In the genomic region with DNA sequence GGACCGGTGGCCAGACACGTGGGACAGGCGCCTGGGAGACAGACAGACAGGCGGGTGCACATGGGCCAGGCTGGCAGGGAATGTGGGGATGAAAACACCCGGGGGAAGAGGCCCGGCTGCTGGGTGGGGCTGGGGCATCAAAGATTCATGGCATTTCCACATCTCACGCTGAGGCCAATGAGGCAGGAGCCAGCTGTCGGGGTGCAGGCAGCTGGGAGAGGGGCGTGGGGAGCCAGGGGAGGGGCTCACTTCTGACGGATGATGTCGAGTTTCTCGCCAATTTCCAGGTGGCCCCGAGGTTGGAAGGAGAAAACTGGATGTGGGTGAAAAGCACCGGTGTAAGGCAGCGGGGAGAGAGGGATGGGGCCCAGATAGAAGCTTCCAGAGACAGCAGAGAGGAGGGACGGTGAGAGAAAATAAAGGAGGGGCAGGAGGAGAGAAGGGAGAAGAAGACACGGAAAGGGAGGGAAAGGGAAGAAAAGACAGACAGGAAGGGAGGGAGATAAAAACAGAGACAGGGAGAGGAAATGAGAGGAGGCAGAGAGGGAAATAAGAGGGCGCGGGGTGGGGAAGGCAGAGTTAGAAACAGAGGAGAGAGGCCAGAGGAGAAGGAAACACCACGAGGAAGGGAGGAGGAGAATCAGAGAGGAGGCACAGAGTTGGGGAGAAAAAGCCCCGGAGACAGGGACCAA, we compare ENCODE assay signal across 21 cellular contexts. TPM values are rescaled to one million over a fixed set of nuclear protein-coding genes. Genes with fewer than 3 reads are reported as not detected.
DNase-seq lines count a peak whose midpoint lies in the region; ATAC-seq and TF ChIP-seq lines count a peak whose summit lies in the region.
"Had no signal": no experiment of that assay in that cellular context is flagged by ENCODE, and none has a peak within 500 bp of the region (broad histone marks: within the 10 kb centered on the region; RNA-seq: fewer than 3 reads in every experiment).

No MANE protein-coding gene starts in this region.

- H3K4me1 Mint-ChIP-seq in nephron progenitor cell = no peaks in the 10 kb centered on the region
- H3K4me1 Mint-ChIP-seq: B cell had no signal

- no peaks in the 10 kb centered on the region for H3K27me3 ChIP-seq in SJCRH30
- H3K27me3 ChIP-seq in mesenchymal stem cell (ENCODE audit: control insufficient read depth in 1 of 2, insufficient read depth in 1 of 2, low read length in 2 of 2) = no peaks in the 10 kb centered on the region

- peaks cover 11% of the 10 kb centered on the region for H3K36me3 ChIP-seq in SJCRH30
- H3K36me3 ChIP-seq in mesenchymal stem cell (ENCODE audit: control insufficient read depth in 1 of 2, insufficient read depth in 2 of 2, low read depth in 1 of 2, low read length in 2 of 2) = peaks cover 24 to 53% of the 10 kb centered on the region in 2 experiments

- H3K9ac ChIP-seq in mesenchymal stem cell (ENCODE audit: low read length) = peak overlapping the region; percentile 6

- no peak overlapping the region for H2BK12ac ChIP-seq in mesenchymal stem cell (ENCODE audit: low read length in 2 of 2)

- no peak overlapping the region for H4K8ac ChIP-seq in mesenchymal stem cell (ENCODE audit: low read length)

- H3K14ac ChIP-seq in mesenchymal stem cell (ENCODE audit: low read length in 2 of 2) = no peak overlapping the region

- no peak overlapping the region for H3K23ac ChIP-seq in mesenchymal stem cell (ENCODE audit: low read length in 2 of 2)

- H3K4ac ChIP-seq in mesenchymal stem cell (ENCODE audit: low read depth in 1 of 2, low read length in 2 of 2) = no peak overlapping the region

- H3K9me3 Mint-ChIP-seq in nephron progenitor cell = no peaks in the 10 kb centered on the region
- H3K9me3 Mint-ChIP-seq: CD4-positive, alpha-beta T cell had no signal

- WGBS in mesenchymal stem cell = 90% methylated on average over 19 of the region's 21 CpGs

- ATAC-seq in GM18505 (IDR thresholded peaks at IDR 0.05; ENCODE audit: unreplicated experiment) (no peak), GM18870 (IDR thresholded peaks at IDR 0.05; ENCODE audit: unreplicated experiment) (no peak)
- ATAC-seq: GM12878 had no signal

- no peak overlapping the region for H4K91ac ChIP-seq in mesenchymal stem cell (ENCODE audit: low read length)

- H3K18ac ChIP-seq in mesenchymal stem cell (ENCODE audit: low read depth in 1 of 2, low read length in 2 of 2) = no peak overlapping the region

- no peak overlapping the region for H3K4me3 Mint-ChIP-seq in nephron progenitor cell
- H3K4me3 Mint-ChIP-seq: B cell; CD4-positive, alpha-beta T cell had no signal

- H3K4me3 ChIP-seq in SJCRH30 (no peak overlapping the region), mesenchymal stem cell (ENCODE audit: insufficient read depth in 1 of 2, low read depth in 1 of 2, low read length in 2 of 2) (no peak overlapping the region)
- H3K4me3 ChIP-seq: GM12878 had no signal

- no peaks in the 10 kb centered on the region for H3K27me3 Mint-ChIP-seq in nephron progenitor cell (ENCODE audit: low read depth, poor library complexity)
- H3K27me3 Mint-ChIP-seq: B cell; CD4-positive, alpha-beta T cell had no signal

- H2BK5ac ChIP-seq in mesenchymal stem cell (ENCODE audit: low read depth, low read length, poor library complexity, severe bottlenecking) = no peak overlapping the region

- no peak overlapping the region for H2BK15ac ChIP-seq in mesenchymal stem cell (ENCODE audit: low read depth, poor library complexity, severe bottlenecking)

- no peaks in the 10 kb centered on the region for H3K9me3 ChIP-seq in SJCRH30 (replicated peaks)
- H3K9me3 ChIP-seq in mesenchymal stem cell (ENCODE audit: control insufficient read depth, low read length) = no peaks in the 10 kb centered on the region
- H3K9me3 ChIP-seq: Caco-2 had no signal

- no peak for TF ChIP-seq POLR2A in GM18505 (IDR thresholded peaks at IDR 0.05; ENCODE audit: borderline replicate concordance, extremely low read depth, insufficient read depth, insufficient read length)

- H2AK5ac ChIP-seq in mesenchymal stem cell (ENCODE audit: low read length, severe bottlenecking) = no peak overlapping the region

- no peak overlapping the region for H2BK120ac ChIP-seq in mesenchymal stem cell (ENCODE audit: low read depth, low read length)

- H2AFZ ChIP-seq in mesenchymal stem cell (ENCODE audit: low read depth, low read length) = no peak overlapping the region

- DNase-seq in AG08396 (ENCODE audit: low spot score) (peak; percentile 5), GM20000 (ENCODE audit: low spot score) (peak; percentile 4), SJCRH30 (peak; percentile 50 to 54), mesenchymal stem cell (no peak), nephron progenitor cell (no peak), NCI-H2107 treated with DMSO at 0.1 percent for 48 hours (lab: John Stamatoyannopoulos, UW; ENCODE audit: unreplicated experiment) (no peak)
- DNase-seq: Caco-2; CD4-positive, alpha-beta T cell; DND-41; KG1; NCI-H1092 treated with DMSO at 0.1 percent for 48 hours; NCI-H1436 treated with DMSO at 0.1 percent for 48 hours; NCI-H2029; NCI-H226; NCI-H510A treated with DMSO at 0.1 percent for 48 hours; NCI-H774; NK-92 treated with Interleukin-12 subunit alpha and Interleukin-12 subunit beta, amount 100 ng/mL, for 24 hours had no signal

- no peaks in the 10 kb centered on the region for H3K79me1 ChIP-seq in mesenchymal stem cell (replicated peaks; ENCODE audit: low read length, poor library complexity, severe bottlenecking)

- no peak for TF ChIP-seq CTCF in GM20000 (IDR thresholded peaks at IDR 0.05; ENCODE audit: extremely low read depth, missing control alignments)
- TF ChIP-seq CTCF in nephron progenitor cell (IDR thresholded peaks at IDR 0.05) = no peak

- H3K27ac ChIP-seq in SJCRH30 (peak overlapping the region; percentile 2; the same call in 1 of the 2 replicates), mesenchymal stem cell (ENCODE audit: low read length, poor library complexity, severe bottlenecking) (no peak overlapping the region)

- H3K4me1 ChIP-seq in SJCRH30 (peaks cover 19% of the 10 kb centered on the region), mesenchymal stem cell (ENCODE audit: control insufficient read depth, insufficient read depth, low read depth, low read length) (no peaks in the 10 kb centered on the region)
- H3K4me1 ChIP-seq: Caco-2 had no signal

- peaks cover 24% of the 10 kb centered on the region for H3K36me3 Mint-ChIP-seq in nephron progenitor cell (ENCODE audit: low read depth)

- H3K27ac Mint-ChIP-seq in nephron progenitor cell = no peak overlapping the region
- H3K27ac Mint-ChIP-seq: B cell; CD4-positive, alpha-beta T cell had no signal

- H3K4me2 ChIP-seq in mesenchymal stem cell (ENCODE audit: low read length, poor library complexity, severe bottlenecking) = no peak overlapping the region

RNA-seq across cellular contexts. Expression of gene CCER2, which starts 8.0 kb away (rescaled TPM):
- 0.43 and 0.79 TPM in 2 replicates for total RNA-seq in SJCRH30 (2014; rRNA removed; shearing (Covaris generic))
- polyA plus RNA-seq in mesenchymal stem cell (2013, experiment 1 of 2) = not detected
- 0.05 TPM for polyA plus RNA-seq in mesenchymal stem cell (2013, experiment 2 of 2)

RNA-seq across cellular contexts. Expression of gene SARS2, which starts 10.6 kb away (rescaled TPM):
- total RNA-seq in SJCRH30 (2014; rRNA removed; shearing (Covaris generic)) = 20.0 and 25.7 TPM in 2 replicates
- polyA plus RNA-seq in mesenchymal stem cell (2013, experiment 1 of 2) = 17.6 TPM
- polyA plus RNA-seq in mesenchymal stem cell (2013, experiment 2 of 2) = 15.2 TPM

RNA-seq across cellular contexts. Expression of gene MRPS12, which starts 10.8 kb away (rescaled TPM):
- total RNA-seq in SJCRH30 (2014; rRNA removed; shearing (Covaris generic)) = 54.0 and 63.8 TPM in 2 replicates
- polyA plus RNA-seq in mesenchymal stem cell (2013, experiment 1 of 2) = 48.5 TPM
- polyA plus RNA-seq in mesenchymal stem cell (2013, experiment 2 of 2) = 46.2 TPM

RNA-seq across cellular contexts. Expression of gene NFKBIB, which starts 20.2 kb away (rescaled TPM):
- 29.5 and 29.7 TPM in 2 replicates for total RNA-seq in SJCRH30 (2014; rRNA removed; shearing (Covaris generic))
- 23.4 TPM for polyA plus RNA-seq in mesenchymal stem cell (2013, experiment 1 of 2)
- polyA plus RNA-seq in mesenchymal stem cell (2013, experiment 2 of 2) = 24.8 TPM

RNA-seq across cellular contexts. Expression of gene SIRT2, which starts 20.6 kb away (rescaled TPM):
- total RNA-seq in SJCRH30 (2014; rRNA removed; shearing (Covaris generic)) = 42.1 and 44.6 TPM in 2 replicates
- polyA plus RNA-seq in mesenchymal stem cell (2013, experiment 1 of 2) = 57.6 TPM
- 54.9 TPM for polyA plus RNA-seq in mesenchymal stem cell (2013, experiment 2 of 2)

Comparison
In these comparisons a context has a peak if more than half of its experiments do, and no peak if none do; other contexts are left out.
1. DNase-seq: peak in AG08396 (single experiment), GM20000 (single experiment) and SJCRH30 (2 of 2); none in mesenchymal stem cell (single experiment), nephron progenitor cell (single experiment) and NCI-H2107 treated with DMSO at 0.1 percent for 48 hours (single experiment).